Comparison of ENCODE assay signal across 8 cellular contexts in genomic region chr13:77696006-77696862, GRCh38. TPM values are rescaled to one million over a fixed set of nuclear protein-coding genes. Genes with fewer than 3 reads are reported as not detected.
DNase-seq lines count a peak whose midpoint lies in the region; ATAC-seq and TF ChIP-seq lines count a peak whose summit lies in the region.

No MANE protein-coding gene starts in this region.

- in situ Hi-C loops in astrocyte of the spinal cord (cut with HindIII; ENCODE audit: low sequenced_read_pairs) = no loop called here

- H3K4me3 Mint-ChIP-seq in nephron progenitor cell = peak overlapping the region; percentile 84

- DNase-seq in GM10248 (ENCODE audit: extremely low spot score) = peak; percentile 17
- peak; percentile 44 for DNase-seq in Jurkat, Clone E6-1 (ENCODE audit: low read depth, low spot score)
- DNase-seq in astrocyte of the spinal cord (ENCODE audit: low read depth, low spot score) = peak; percentile 21
- no peak for DNase-seq in nephron progenitor cell
- no peak for DNase-seq in glomerular visceral epithelial cell (ENCODE audit: extremely low spot score)
- no peak for DNase-seq in dedifferentiated amniotic fluid mesenchymal stem cell (ENCODE audit: extremely low spot score)
- DNase-seq in left lobe of liver (ENCODE audit: low spot score) = no peak

- no peaks in the 10 kb centered on the region for H3K36me3 Mint-ChIP-seq in nephron progenitor cell (ENCODE audit: low read depth)

- no peaks in the 10 kb centered on the region for H3K9me3 Mint-ChIP-seq in nephron progenitor cell

- peak overlapping the region; percentile 26 for H3K4me3 ChIP-seq in Jurkat, Clone E6-1 (ENCODE audit: low read length)
- no peak overlapping the region for H3K4me3 ChIP-seq in astrocyte of the spinal cord (ENCODE audit: low read depth, low read length)

- CTCF ChIA-PET in GM10248 (lab: Yijun Ruan, JAX) = interaction anchor here (0.7 to 2.6 kb wide), 8 partner anchors 12 to 203 kb away, joined by 3 to 12 read pairs (median 6); no protein-coding TSS in a partner anchor

- peaks cover 55% of the 10 kb centered on the region for H3K27me3 Mint-ChIP-seq in nephron progenitor cell (ENCODE audit: low read depth, poor library complexity)

- ATAC-seq in HG03135 (IDR thresholded peaks at IDR 0.05; ENCODE audit: unreplicated experiment) (no peak), left lobe of liver (no peak)

- H3K4me1 Mint-ChIP-seq in nephron progenitor cell = peaks cover 23% of the 10 kb centered on the region

- H3K27ac Mint-ChIP-seq in nephron progenitor cell = no peak overlapping the region

- TF ChIP-seq CTCF in GM10248 (IDR thresholded peaks at IDR 0.05; ENCODE audit: control extremely low read depth, extremely low read depth, low read depth, missing control alignments) (no peak), astrocyte of the spinal cord (IDR thresholded peaks at IDR 0.05; ENCODE audit: low read depth, low read length) (no peak), nephron progenitor cell (IDR thresholded peaks at IDR 0.05) (no peak)

- POLR2A ChIA-PET in GM10248 (lab: Yijun Ruan, JAX) = no interaction called here

RNA-seq across cellular contexts. Expression of gene SLAIN1, which starts 1.3 kb away (rescaled TPM):
- polyA plus RNA-seq in Jurkat, Clone E6-1 (2012; ENCODE audit: insufficient read depth, insufficient read length) = 39.6 TPM
- 3.1 TPM for total RNA-seq in left lobe of liver

Comparison
In these comparisons a context has a peak if more than half of its experiments do, and no peak if none do; other contexts are left out.
1. DNase-seq: peak in GM10248 (single experiment), Jurkat, Clone E6-1 (single experiment) and astrocyte of the spinal cord (single experiment); none in nephron progenitor cell (single experiment), glomerular visceral epithelial cell (single experiment), dedifferentiated amniotic fluid mesenchymal stem cell (single experiment) and left lobe of liver (single experiment).